ENCODE assay signal across 18 cellular contexts in genomic region chr1:81706650-81707435, GRCh38.
DNase-seq lines count a peak whose midpoint lies in the region; ATAC-seq, FAIRE-seq and TF ChIP-seq lines count a peak whose summit lies in the region.
"Had no signal": no experiment of that assay in that cellular context is flagged by ENCODE, and none has a peak within 500 bp of the region (broad histone marks: within the 10 kb centered on the region; RNA-seq: fewer than 3 reads in every experiment).

No MANE protein-coding gene starts in this region.

- DNase-seq in AG10803 (ENCODE audit: low read depth) (peak; percentile 76), cardiac fibroblast (ENCODE audit: low read depth in 2 of 2) (peak; percentile 59 to 82), mesenchymal stem cell (peak; percentile 56), left colon (no peak), urothelium cell line (ENCODE audit: low spot score) (no peak), retina (no peak)
- DNase-seq in activated CD4-positive, alpha-beta T cell treated with anti-CD3 and anti-CD28 coated beads, Interleukin-2, amount 50 U/mL, for 48 hours = no peak
- DNase-seq: activated T-cell treated with anti-CD3 and anti-CD28 coated beads, Interleukin-2, amount 50 U/mL, for 24 hours; aorta; endodermal cell; NCI-H2081; stimulated activated CD4-positive, alpha-beta T cell treated with anti-CD3 and anti-CD28 coated beads, Interleukin-2, amount 100 ng/mL, for 48 hours; stimulated activated naive B cell treated with anti-CD40 and anti-IgM and Interleukin-4, amounts not matched to agents 10 μg/mL and 1 μg/mL and 100 μg/mL, for 72 hours had no signal

- intact Hi-C loops in left colon (cut with DNase I, micrococcal nuclease) = no loop called here

- H3K4me2 ChIP-seq in mesenchymal stem cell (ENCODE audit: low read length, poor library complexity, severe bottlenecking) = no peak overlapping the region
- H3K4me2 ChIP-seq: BLaER1, KMS-11 had no signal

- H3K23ac ChIP-seq in mesenchymal stem cell (ENCODE audit: low read length in 2 of 2) = no peak overlapping the region

- no peaks in the 10 kb centered on the region for H3K36me3 ChIP-seq in mesenchymal stem cell (ENCODE audit: control insufficient read depth in 1 of 2, insufficient read depth in 2 of 2, low read depth in 1 of 2, low read length in 2 of 2)
- H3K36me3 ChIP-seq: BLaER1 had no signal

- H3K4ac ChIP-seq in mesenchymal stem cell (ENCODE audit: low read depth in 1 of 2, low read length in 2 of 2) = no peak overlapping the region

- no peak overlapping the region for H4K91ac ChIP-seq in mesenchymal stem cell (ENCODE audit: low read length)

- peaks cover 2% of the 10 kb centered on the region for H3K4me1 ChIP-seq in mesenchymal stem cell (ENCODE audit: control insufficient read depth, insufficient read depth, low read depth, low read length)
- H3K4me1 ChIP-seq: parathyroid adenoma had no signal

- no peaks in the 10 kb centered on the region for H3K9me3 ChIP-seq in mesenchymal stem cell (ENCODE audit: control insufficient read depth, low read length)
- H3K9me3 ChIP-seq: BLaER1 had no signal

- H2AK5ac ChIP-seq in mesenchymal stem cell (ENCODE audit: low read length, severe bottlenecking) = no peak overlapping the region

- peak; percentile 91 for TF ChIP-seq EP300 in Ishikawa (IDR thresholded peaks at IDR 0.05; ENCODE audit: borderline replicate concordance)

- 22% methylated on average over 2 of the region's 3 CpGs for WGBS in mesenchymal stem cell

- no peak overlapping the region for H2AFZ ChIP-seq in mesenchymal stem cell (ENCODE audit: low read depth, low read length)
- H2AFZ ChIP-seq: parathyroid adenoma had no signal

- ATAC-seq in left colon = no peak
- ATAC-seq: stimulated activated naive B cell treated with anti-CD40 and anti-IgM and Interleukin-4, amounts not matched to agents 10 μg/mL and 1 μg/mL and 100 μg/mL, for 72 hours had no signal

- peak overlapping the region; percentile 15 for H2BK120ac ChIP-seq in mesenchymal stem cell (ENCODE audit: low read depth, low read length)

- no peaks in the 10 kb centered on the region for H3K79me1 ChIP-seq in mesenchymal stem cell (replicated peaks; ENCODE audit: low read length, poor library complexity, severe bottlenecking)

- H2BK15ac ChIP-seq in mesenchymal stem cell (ENCODE audit: low read depth, poor library complexity, severe bottlenecking) = no peak overlapping the region

- no peak overlapping the region for H2BK5ac ChIP-seq in mesenchymal stem cell (ENCODE audit: low read depth, low read length, poor library complexity, severe bottlenecking)

- TF ChIP-seq CTCF in AG10803 (conservative IDR thresholded peaks at IDR 0.05; ENCODE audit: low read length) = no peak
- no peak for TF ChIP-seq CTCF in cardiac fibroblast (IDR thresholded peaks at IDR 0.05; ENCODE audit: low read depth, low read length)

- H3K14ac ChIP-seq in mesenchymal stem cell (ENCODE audit: low read length in 2 of 2) = no peak overlapping the region

- H3K27me3 ChIP-seq in mesenchymal stem cell (ENCODE audit: control insufficient read depth in 1 of 2, insufficient read depth in 1 of 2, low read length in 2 of 2) = no peaks in the 10 kb centered on the region
- H3K27me3 ChIP-seq: BLaER1 had no signal

- TF ChIP-seq RAD21 in Ishikawa (IDR thresholded peaks at IDR 0.05; ENCODE audit: low read depth) = no peak

- H3K4me3 ChIP-seq in AG10803 (ENCODE audit: low read length) = no peak overlapping the region
- no peak overlapping the region for H3K4me3 ChIP-seq in cardiac fibroblast (replicated peaks in 1 of 2; ENCODE audit: low read depth in 2 of 2, low read length in 2 of 2)
- H3K4me3 ChIP-seq in mesenchymal stem cell (ENCODE audit: insufficient read depth in 1 of 2, low read depth in 1 of 2, low read length in 2 of 2) = peak overlapping the region in 1 of 2 experiments; percentile 20
- H3K4me3 ChIP-seq: BLaER1 had no signal

- no peak for FAIRE-seq in urothelium cell line (lab: Jason Lieb, UNC)
- FAIRE-seq: GM18507 had no signal

- H4K8ac ChIP-seq in mesenchymal stem cell (ENCODE audit: low read length) = no peak overlapping the region

- peak overlapping the region in 1 of 2 experiments; percentile 82 for H3K18ac ChIP-seq in mesenchymal stem cell (ENCODE audit: low read depth in 1 of 2, low read length in 2 of 2)

- peak overlapping the region; percentile 65 for H3K9ac ChIP-seq in mesenchymal stem cell (ENCODE audit: low read length)
- H3K9ac ChIP-seq: BLaER1, KMS-11, parathyroid adenoma had no signal

- no peak overlapping the region for H2BK12ac ChIP-seq in mesenchymal stem cell (ENCODE audit: low read length in 2 of 2)

- H3K27ac ChIP-seq in mesenchymal stem cell (ENCODE audit: low read length, poor library complexity, severe bottlenecking) = peak overlapping the region; percentile 33
- H3K27ac ChIP-seq: BLaER1, KMS-11, parathyroid adenoma had no signal

TF ChIP-seq in Ishikawa, 13 proteins besides CTCF, POLR2A, EP300 and RAD21:
- TF ChIP-seq EGR1 (IDR thresholded peaks at IDR 0.05) = no peak
- peak; percentile 86 for TF ChIP-seq TEAD4 (IDR thresholded peaks at IDR 0.05)
- TF ChIP-seq CEBPB (IDR thresholded peaks at IDR 0.05) = no peak
- no peak for TF ChIP-seq MAX (IDR thresholded peaks at IDR 0.05)
- no peak for TF ChIP-seq ZBTB7A (IDR thresholded peaks at IDR 0.05; ENCODE audit: low read depth)
- no peak for TF ChIP-seq USF1 (IDR thresholded peaks at IDR 0.05)
- no peak for TF ChIP-seq REST (IDR thresholded peaks at IDR 0.05; ENCODE audit: low read depth)
- TF ChIP-seq CREB1 (IDR thresholded peaks at IDR 0.05; ENCODE audit: low read depth) = no peak
- TF ChIP-seq TAF1 (IDR thresholded peaks at IDR 0.05; ENCODE audit: low read depth) = no peak
- peak; percentile 72 for TF ChIP-seq TCF12 (IDR thresholded peaks at IDR 0.05; ENCODE audit: low read depth)
- TF ChIP-seq NFIC (IDR thresholded peaks at IDR 0.05) = peak; percentile 73
- no peak for TF ChIP-seq YY1 (IDR thresholded peaks at IDR 0.05; ENCODE audit: low read depth)
- peak; percentile 91 for TF ChIP-seq FOXM1 (IDR thresholded peaks at IDR 0.05; ENCODE audit: borderline replicate concordance, low read depth)

Comparison
In these comparisons a context has a peak if more than half of its experiments do, and no peak if none do; other contexts are left out.
1. DNase-seq: peak in AG10803 (single experiment), cardiac fibroblast (2 of 2) and mesenchymal stem cell (single experiment); none in left colon (0 of 2), activated CD4-positive, alpha-beta T cell treated with anti-CD3 and anti-CD28 coated beads, Interleukin-2, amount 50 U/mL, for 48 hours (0 of 2), urothelium cell line (single experiment) and retina (single experiment).